Comparison of ENCODE assay signal across 17 cellular contexts in the genomic region with DNA sequence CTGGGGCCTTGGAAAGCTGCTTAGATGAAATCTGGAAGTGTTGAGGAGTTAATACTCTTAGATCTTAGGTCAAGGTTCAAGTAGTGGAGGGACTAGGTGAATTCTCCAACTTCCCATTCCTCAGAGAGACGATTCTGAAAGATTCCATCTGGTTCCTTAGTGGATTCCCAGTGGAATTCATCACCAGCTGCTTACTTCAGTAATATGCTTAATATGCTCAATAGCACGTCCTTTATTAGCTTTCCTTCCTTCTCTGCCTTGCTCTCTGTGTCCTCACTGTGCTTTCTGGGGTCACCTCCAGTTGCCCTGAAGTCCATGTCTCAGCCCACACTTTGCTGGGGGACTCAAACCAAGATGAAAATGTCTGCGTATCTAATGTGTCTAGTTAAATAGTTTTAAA. TPM values are rescaled to one million over a fixed set of nuclear protein-coding genes. Genes with fewer than 3 reads are reported as not detected.
DNase-seq lines count a peak whose midpoint lies in the region; TF ChIP-seq lines count a peak whose summit lies in the region.
"Had no signal": no experiment of that assay in that cellular context is flagged by ENCODE, and none has a peak within 500 bp of the region (broad histone marks: within the 10 kb centered on the region; RNA-seq: fewer than 3 reads in every experiment).

No MANE protein-coding gene starts in this region.

- H3K27ac Mint-ChIP-seq in HFFc6, result peak overlapping the region; percentile 83
- H3K27ac Mint-ChIP-seq in progenitor cell of endocrine pancreas, result no peak overlapping the region

- no peak overlapping the region for H2AFZ ChIP-seq in mesenchymal stem cell (ENCODE audit: low read depth, low read length)

- no peak for TF ChIP-seq CTCF in HFFc6 (IDR thresholded peaks at IDR 0.05)
- TF ChIP-seq CTCF in testis (IDR thresholded peaks at IDR 0.05), result no peak
- TF ChIP-seq CTCF in progenitor cell of endocrine pancreas (IDR thresholded peaks at IDR 0.05; ENCODE audit: unreplicated experiment), result no peak
- TF ChIP-seq CTCF in RWPE1 (conservative IDR thresholded peaks at IDR 0.05; ENCODE audit: low read depth), result no peak

- H3K9ac ChIP-seq in mesenchymal stem cell (ENCODE audit: low read length), result peak overlapping the region; percentile 88

- H3K4ac ChIP-seq in mesenchymal stem cell (ENCODE audit: low read depth in 1 of 2, low read length in 2 of 2), result no peak overlapping the region

- in situ Hi-C loops in ACHN (cut with HindIII; ENCODE audit: low pct_ligation_motif_present, low pct_unique_long_range_greater_than_20kb, low sequenced_read_pairs), result no loop called here

- H3K4me1 ChIP-seq in mesenchymal stem cell (ENCODE audit: control insufficient read depth, insufficient read depth, low read depth, low read length), result peaks cover 3% of the 10 kb centered on the region
- H3K4me1 ChIP-seq in testis, result no peaks in the 10 kb centered on the region
- H3K4me1 ChIP-seq: SJSA1 had no signal

- H3K79me1 ChIP-seq in mesenchymal stem cell (replicated peaks; ENCODE audit: low read length, poor library complexity, severe bottlenecking), result peaks cover 8% of the 10 kb centered on the region

- no peak overlapping the region for H4K91ac ChIP-seq in mesenchymal stem cell (ENCODE audit: low read length)

- no peak overlapping the region for H3K14ac ChIP-seq in mesenchymal stem cell (ENCODE audit: low read length in 2 of 2)

- H3K4me2 ChIP-seq in mesenchymal stem cell (ENCODE audit: low read length, poor library complexity, severe bottlenecking), result no peak overlapping the region

- no peak overlapping the region for H3K23ac ChIP-seq in mesenchymal stem cell (ENCODE audit: low read length in 2 of 2)

- no peak overlapping the region for H2BK12ac ChIP-seq in mesenchymal stem cell (ENCODE audit: low read length in 2 of 2)

- H3K9me3 Mint-ChIP-seq in HFFc6 (peaks cover under 1% of the 10 kb centered on the region; the same call in 1 of the 2 replicates), progenitor cell of endocrine pancreas (ENCODE audit: low read depth) (peaks cover 12% of the 10 kb centered on the region)

- H2BK120ac ChIP-seq in mesenchymal stem cell (ENCODE audit: low read depth, low read length), result no peak overlapping the region

- intact Hi-C loops in testis (cut with DNase I; ENCODE audit: low total_unique reads), result no loop called here

- H2BK5ac ChIP-seq in mesenchymal stem cell (ENCODE audit: low read depth, low read length, poor library complexity, severe bottlenecking), result no peak overlapping the region

- peaks cover 27% of the 10 kb centered on the region for H3K4me1 Mint-ChIP-seq in HFFc6 (ENCODE audit: low read depth)
- peaks cover 11% of the 10 kb centered on the region for H3K4me1 Mint-ChIP-seq in progenitor cell of endocrine pancreas (ENCODE audit: low read depth)

- peaks cover 17% of the 10 kb centered on the region for H3K36me3 Mint-ChIP-seq in HFFc6 (ENCODE audit: low read depth)
- H3K36me3 Mint-ChIP-seq in progenitor cell of endocrine pancreas (ENCODE audit: insufficient read depth), result peaks cover 24% of the 10 kb centered on the region

- no peak overlapping the region for H4K8ac ChIP-seq in mesenchymal stem cell (ENCODE audit: low read length)

- CTCF ChIA-PET in RWPE1 (lab: Yijun Ruan, JAX), result no interaction called here

- POLR2A ChIA-PET in RWPE1 (lab: Yijun Ruan, JAX; ENCODE audit: low non-redundant PET), result no interaction called here

- H3K4me3 ChIP-seq in mesenchymal stem cell (ENCODE audit: insufficient read depth in 1 of 2, low read depth in 1 of 2, low read length in 2 of 2) (peak overlapping the region in 1 of 2 experiments; percentile 71), testis (no peak overlapping the region)
- H3K4me3 ChIP-seq: gastroesophageal sphincter, lung, SJSA1 had no signal

- H3K18ac ChIP-seq in mesenchymal stem cell (ENCODE audit: low read depth in 1 of 2, low read length in 2 of 2), result peak overlapping the region; percentile 3 to 57

- WGBS in mesenchymal stem cell, result 62% methylated on average over 3 of the region's 3 CpGs
- WGBS in testis, 2 donors, result 51 to 54% methylated on average over 3 of the region's 3 CpGs

- H3K9me3 ChIP-seq in mesenchymal stem cell (ENCODE audit: control insufficient read depth, low read length) (no peaks in the 10 kb centered on the region), testis (no peaks in the 10 kb centered on the region)
- H3K9me3 ChIP-seq: SJSA1 had no signal

- H3K27me3 Mint-ChIP-seq in HFFc6 (ENCODE audit: insufficient read depth), result no peaks in the 10 kb centered on the region
- no peaks in the 10 kb centered on the region for H3K27me3 Mint-ChIP-seq in progenitor cell of endocrine pancreas
- H3K27me3 Mint-ChIP-seq: naive thymus-derived CD8-positive, alpha-beta T cell had no signal

- peak overlapping the region; percentile 87 for H3K27ac ChIP-seq in mesenchymal stem cell (ENCODE audit: low read length, poor library complexity, severe bottlenecking)
- H3K27ac ChIP-seq in testis, result no peak overlapping the region
- no peak overlapping the region for H3K27ac ChIP-seq in RWPE1
- H3K27ac ChIP-seq: gastroesophageal sphincter had no signal

- DNase-seq in ACHN (peak; percentile 2), HFFc6 (no peak), dermis blood vessel endothelial cell (peak; percentile 4), mesenchymal stem cell (peak; percentile 34), NCI-H526 (lab: John Stamatoyannopoulos, UW) (no peak), testis (no peak), progenitor cell of endocrine pancreas (ENCODE audit: low spot score, unreplicated experiment) (no peak), RWPE1 (ENCODE audit: low spot score) (no peak)
- DNase-seq: activated effector memory CD4-positive, alpha-beta T cell treated with anti-CD3 and anti-CD28 coated beads, Interleukin-2, amount 50 U/mL, for 16 hours; amniotic stem cell; MG63; naive thymus-derived CD8-positive, alpha-beta T cell; NCI-H1694; stimulated activated naive CD4-positive, alpha-beta T cell treated with Interleukin-2 at 50 U/mL for 16 hours had no signal

- no peak for TF ChIP-seq POLR2A in testis (IDR thresholded peaks at IDR 0.05)

- H3K36me3 ChIP-seq in mesenchymal stem cell (ENCODE audit: control insufficient read depth in 1 of 2, insufficient read depth in 2 of 2, low read depth in 1 of 2, low read length in 2 of 2), result peaks cover 0 to 1% of the 10 kb centered on the region in 2 experiments
- H3K36me3 ChIP-seq in testis (ENCODE audit: low read depth, missing control alignments), result no peaks in the 10 kb centered on the region

- H2BK15ac ChIP-seq in mesenchymal stem cell (ENCODE audit: low read depth, poor library complexity, severe bottlenecking), result no peak overlapping the region

- H3K27me3 ChIP-seq in mesenchymal stem cell (ENCODE audit: control insufficient read depth in 1 of 2, insufficient read depth in 1 of 2, low read length in 2 of 2), result no peaks in the 10 kb centered on the region
- no peaks in the 10 kb centered on the region for H3K27me3 ChIP-seq in testis
- H3K27me3 ChIP-seq: gastroesophageal sphincter, MG63, SJSA1 had no signal

- H2AK5ac ChIP-seq in mesenchymal stem cell (ENCODE audit: low read length, severe bottlenecking), result no peak overlapping the region

- H3K4me3 Mint-ChIP-seq in HFFc6 (peak overlapping the region; percentile 71), progenitor cell of endocrine pancreas (ENCODE audit: low read depth) (no peak overlapping the region)

RNA-seq across cellular contexts. Expression of gene CEP63, which starts 31.0 kb away (rescaled TPM):
- 10 to 100 TPM; 17.3 to 23.3 (median 21.3) TPM for total RNA-seq in HFFc6 (2021; fragmentation: NEBNext Ultra II Directional; extraction: Animal tissue kit (Norgen Biotek cat#: 25700))
- total RNA-seq in dermis blood vessel endothelial cell (14.0 and 17.5 TPM in 2 replicates), testis (10 to 100 TPM; 45.5 to 74.5 TPM), progenitor cell of endocrine pancreas (24.7 and 25.7 TPM in 2 replicates)
- polyA plus RNA-seq in mesenchymal stem cell (2013, experiment 1 of 2), result 20.1 TPM
- polyA plus RNA-seq in mesenchymal stem cell (2013, experiment 2 of 2), result 21.0 TPM
- polyA plus RNA-seq in testis (ENCODE audit: insufficient read depth, low read depth, low replicate concordance), result 42.3 TPM

RNA-seq across cellular contexts. Expression of gene ANAPC13, which starts 31.1 kb away (rescaled TPM):
- 100 to 1,000 TPM; 123 to 152 (median 137) TPM for total RNA-seq in HFFc6 (2021; fragmentation: NEBNext Ultra II Directional; extraction: Animal tissue kit (Norgen Biotek cat#: 25700))
- total RNA-seq in dermis blood vessel endothelial cell (80.8 and 87.0 TPM in 2 replicates), testis (10 to 100 TPM; 50.5 to 65.6 TPM), progenitor cell of endocrine pancreas (63.9 and 67.0 TPM in 2 replicates)
- polyA plus RNA-seq in mesenchymal stem cell (2013, experiment 1 of 2), result 54.1 TPM
- 56.0 TPM for polyA plus RNA-seq in mesenchymal stem cell (2013, experiment 2 of 2)
- 47.8 TPM for polyA plus RNA-seq in testis (ENCODE audit: insufficient read depth, low read depth, low replicate concordance)

Comparison
In these comparisons a context has a peak if more than half of its experiments do, and no peak if none do; other contexts are left out.
1. DNase-seq: peak in ACHN (single experiment), dermis blood vessel endothelial cell (single experiment) and mesenchymal stem cell (single experiment); none in HFFc6 (single experiment), NCI-H526 (0 of 2), testis (single experiment), progenitor cell of endocrine pancreas (single experiment) and RWPE1 (single experiment).